8 cellular contexts compared by ENCODE assay signal in the genomic region with DNA sequence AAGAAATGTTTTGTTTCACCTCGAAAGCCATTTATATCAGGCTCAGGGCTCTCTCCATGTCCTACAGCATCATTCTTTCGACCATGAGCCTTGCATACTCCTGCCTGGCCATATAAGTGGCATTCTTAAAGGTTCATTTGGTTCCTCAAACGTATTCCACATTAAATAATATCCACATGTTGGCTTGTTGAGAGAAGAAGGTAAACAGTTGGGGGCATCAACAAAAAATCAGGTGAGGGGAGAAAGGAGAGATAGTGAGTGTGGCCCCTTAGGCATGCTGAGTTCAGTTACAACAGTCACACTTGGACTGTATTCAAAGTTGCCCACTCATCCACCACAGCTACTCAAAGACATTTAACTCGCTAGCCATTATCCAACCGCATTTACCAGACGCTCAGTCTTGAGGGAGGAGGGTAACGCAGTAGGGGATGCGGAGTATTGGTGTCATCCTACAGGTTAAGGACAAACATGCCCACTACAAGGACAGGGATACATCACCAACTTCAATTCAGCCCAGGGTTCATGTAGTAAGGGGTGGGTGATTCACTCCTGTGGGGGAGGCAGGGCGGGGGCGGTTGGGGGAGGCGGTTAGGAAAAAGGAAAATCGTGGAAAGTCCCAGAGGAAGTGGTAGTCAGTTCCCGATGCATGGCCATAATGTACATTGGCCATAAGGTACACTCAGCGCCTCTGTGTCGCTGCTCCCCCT. TPM values are rescaled to one million over a fixed set of nuclear protein-coding genes. Genes with fewer than 3 reads are reported as not detected.
DNase-seq lines count a peak whose midpoint lies in the region; ATAC-seq and TF ChIP-seq lines count a peak whose summit lies in the region.

No MANE protein-coding gene starts in this region.

- ATAC-seq in activated naive CD4-positive, alpha-beta T cell treated with anti-CD3 and anti-CD28 coated beads, Interleukin-2, amount 50 U/mL, for 72 hours = no peak
- ATAC-seq in left lung (no peak), upper lobe of right lung (no peak), HG03196 (IDR thresholded peaks at IDR 0.05; ENCODE audit: unreplicated experiment) (no peak)

- H3K27me3 ChIP-seq in left lung (peaks cover 0 to 40% of the 10 kb centered on the region in 2 donors), upper lobe of right lung (no peaks in the 10 kb centered on the region)

- TF ChIP-seq CTCF in left lung (IDR thresholded peaks at IDR 0.05) (no peak), upper lobe of right lung (IDR thresholded peaks at IDR 0.05) (no peak)

- H3K27ac ChIP-seq in left lung = peak overlapping the region; percentile 89 to 91
- H3K27ac ChIP-seq in upper lobe of right lung = no peak overlapping the region

- intact Hi-C loops in left lung (cut with DNase I) (no loop called here), upper lobe of right lung (cut with DNase I) (no loop called here)

- H3K4me3 Mint-ChIP-seq in activated naive CD4-positive, alpha-beta T cell treated with anti-CD3 and anti-CD28 coated beads, Interleukin-2, amount 10 ng/mL, durations not matched to agents 7 days and 5 days = peak overlapping the region; percentile 19

- H3K27me3 Mint-ChIP-seq in activated naive CD4-positive, alpha-beta T cell treated with anti-CD3 and anti-CD28 coated beads, Interleukin-2, amount 10 ng/mL, durations not matched to agents 7 days and 5 days = peaks cover 77% of the 10 kb centered on the region

- H3K4me3 ChIP-seq in left lung (peak overlapping the region; percentile 63 to 77), upper lobe of right lung (peak overlapping the region; percentile 76)

- H3K4me1 ChIP-seq in left lung (peaks cover 0 to 25% of the 10 kb centered on the region in 2 donors), upper lobe of right lung (peaks cover 15% of the 10 kb centered on the region)

- CTCF ChIA-PET in activated naive CD4-positive, alpha-beta T cell treated with anti-CD3 and anti-CD28 coated beads, Interleukin-2, amount 10 ng/mL, durations not matched to agents 7 days and 5 days (lab: Charles Lee) = no interaction called here

- DNase-seq in activated naive CD4-positive, alpha-beta T cell treated with anti-CD3 and anti-CD28 coated beads, Interleukin-2, amount 10 ng/mL, durations not matched to agents 7 days and 5 days = no peak
- no peak for DNase-seq in activated naive CD4-positive, alpha-beta T cell treated with anti-CD3 and anti-CD28 coated beads, Interleukin-2, amount 50 U/mL, for 72 hours (ENCODE audit: low spot score in 2 of 2)
- DNase-seq in astrocyte of the hippocampus (ENCODE audit: low read depth, low spot score) = peak; percentile 77
- no peak for DNase-seq in left lung
- DNase-seq in upper lobe of right lung = no peak
- DNase-seq in activated CD8-positive, alpha-beta memory T cell treated with anti-CD3 and anti-CD28 coated beads, Interleukin-2, amount 50 U/mL, for 4 hours = no peak
- no peak for DNase-seq in NCI-H128 (lab: John Stamatoyannopoulos, UW; ENCODE audit: unreplicated experiment)

- H3K27ac Mint-ChIP-seq in activated naive CD4-positive, alpha-beta T cell treated with anti-CD3 and anti-CD28 coated beads, Interleukin-2, amount 10 ng/mL, durations not matched to agents 7 days and 5 days = no peak overlapping the region
- no peak overlapping the region for H3K27ac Mint-ChIP-seq in activated naive CD4-positive, alpha-beta T cell treated with anti-CD3 and anti-CD28 coated beads, Interleukin-2, amount 50 U/mL, for 72 hours

- no peaks in the 10 kb centered on the region for H3K9me3 ChIP-seq in left lung
- no peaks in the 10 kb centered on the region for H3K9me3 ChIP-seq in upper lobe of right lung

- no peaks in the 10 kb centered on the region for H3K36me3 Mint-ChIP-seq in activated naive CD4-positive, alpha-beta T cell treated with anti-CD3 and anti-CD28 coated beads, Interleukin-2, amount 10 ng/mL, durations not matched to agents 7 days and 5 days
- no peaks in the 10 kb centered on the region for H3K36me3 Mint-ChIP-seq in activated naive CD4-positive, alpha-beta T cell treated with anti-CD3 and anti-CD28 coated beads, Interleukin-2, amount 50 U/mL, for 72 hours

- no peaks in the 10 kb centered on the region for H3K36me3 ChIP-seq in left lung
- H3K36me3 ChIP-seq in upper lobe of right lung = no peaks in the 10 kb centered on the region

- peaks cover 12% of the 10 kb centered on the region for H3K4me1 Mint-ChIP-seq in activated naive CD4-positive, alpha-beta T cell treated with anti-CD3 and anti-CD28 coated beads, Interleukin-2, amount 10 ng/mL, durations not matched to agents 7 days and 5 days

- no peaks in the 10 kb centered on the region for H3K9me3 Mint-ChIP-seq in activated naive CD4-positive, alpha-beta T cell treated with anti-CD3 and anti-CD28 coated beads, Interleukin-2, amount 10 ng/mL, durations not matched to agents 7 days and 5 days
- H3K9me3 Mint-ChIP-seq in activated naive CD4-positive, alpha-beta T cell treated with anti-CD3 and anti-CD28 coated beads, Interleukin-2, amount 50 U/mL, for 72 hours = peaks cover 4% of the 10 kb centered on the region in 2 donors

RNA-seq across cellular contexts. Expression of gene ZNF697, which starts 1.4 kb away (rescaled TPM):
- total RNA-seq in activated naive CD4-positive, alpha-beta T cell treated with anti-CD3 and anti-CD28 coated beads, Interleukin-2, amount 50 U/mL, for 72 hours = under 1 TPM; 0.09 to 0.70 TPM
- total RNA-seq in left lung (1 to 10 TPM; 8.0 to 8.1 TPM), upper lobe of right lung (11.4 TPM)
